Comparison of ENCODE assay signal across 25 cellular contexts in genomic region chr1:243461700-243462099, GRCh38.
A peak's percentile ranks its signal among the peaks of the same experiment; 100 is the strongest.
DNase-seq lines count a peak whose midpoint lies in the region; ATAC-seq and TF ChIP-seq lines count a peak whose summit lies in the region.
"Had no signal": no experiment of that assay in that cellular context is flagged by ENCODE, and none has a peak within 500 bp of the region (broad histone marks: within the 10 kb centered on the region; RNA-seq: fewer than 3 reads in every experiment).

No MANE protein-coding gene starts in this region.

- no peak overlapping the region for H3K9ac ChIP-seq in H9 (ENCODE audit: extremely low read depth, insufficient read length, low read length)
- no peak overlapping the region for H3K9ac ChIP-seq in endodermal cell (ENCODE audit: extremely low read depth, low read length, poor library complexity, severe bottlenecking)
- H3K9ac ChIP-seq: BLaER1 had no signal

- H3K4me1 ChIP-seq in H9 (ENCODE audit: insufficient read depth, low read length) (no peaks in the 10 kb centered on the region), endodermal cell (ENCODE audit: control insufficient read depth, insufficient read depth, low read length) (no peaks in the 10 kb centered on the region), right lobe of liver (peaks cover 0 to 46% (median 5%) of the 10 kb centered on the region in 4 donors)

- no peaks in the 10 kb centered on the region for H3K79me2 ChIP-seq in H9 (ENCODE audit: insufficient read depth, low read length)

- no peak overlapping the region for H4K8ac ChIP-seq in H9 (replicated peaks; ENCODE audit: insufficient read length, low read depth, low read length)

- H4K20me1 ChIP-seq in H9 (ENCODE audit: control insufficient read depth, insufficient read depth, insufficient read length), result no peaks in the 10 kb centered on the region
- H4K20me1 ChIP-seq: BLaER1 had no signal

- no peaks in the 10 kb centered on the region for H3K23me2 ChIP-seq in H9 (ENCODE audit: insufficient read length, low read depth, low read length, poor library complexity, severe bottlenecking)

- H3K4ac ChIP-seq in H9 (ENCODE audit: low read depth, low read length), result no peak overlapping the region

- no peak overlapping the region for H2AK5ac ChIP-seq in H9 (ENCODE audit: insufficient read length, low read length)

- peak; percentile 1 for DNase-seq in H9
- DNase-seq in endodermal cell, result peak; percentile 10
- DNase-seq in right lobe of liver, result peak in 1 of 3 donors; percentile 58
- DNase-seq in iPS-NIHi11 (ENCODE audit: low spot score), result no peak
- no peak for DNase-seq in amniotic stem cell (lab: John Stamatoyannopoulos, UW)
- no peak for DNase-seq in activated CD4-positive, alpha-beta T cell treated with anti-CD3 and anti-CD28 coated beads for 1 hour
- DNase-seq: 8988T; ACHN; BE2C; C1 segment of cervical spinal cord; CD4-positive, alpha-beta memory T cell; CD4-positive, CD25-positive, alpha-beta regulatory T cell; CD8-positive, alpha-beta memory T cell; COR-L47; DMS153; DMS53; DMS79; DND-41; EL; GDM1 had no signal

- no peak overlapping the region for H2BK12ac ChIP-seq in H9 (ENCODE audit: insufficient read length, low read depth, low read length)

- ATAC-seq in right lobe of liver (peak; percentile 42 to 78 (median 67)), HG02588 (IDR thresholded peaks at IDR 0.05; ENCODE audit: unreplicated experiment) (no peak)
- ATAC-seq: GM12878 had no signal

- no peaks in the 10 kb centered on the region for H3K9me3 ChIP-seq in H9 (ENCODE audit: control insufficient read depth, low read depth, low read length)
- no peaks in the 10 kb centered on the region for H3K9me3 ChIP-seq in endodermal cell (ENCODE audit: control insufficient read depth, low read length)
- H3K9me3 ChIP-seq in right lobe of liver, result no peaks in the 10 kb centered on the region
- H3K9me3 ChIP-seq: BE2C, BLaER1 had no signal

- no peak for TF ChIP-seq POLR2A in right lobe of liver (IDR thresholded peaks at IDR 0.05)

- H3K36me3 ChIP-seq in endodermal cell (ENCODE audit: control insufficient read depth, insufficient read depth, low read length) (no peaks in the 10 kb centered on the region), right lobe of liver (no peaks in the 10 kb centered on the region)
- H3K36me3 ChIP-seq: BE2C had no signal

- WGBS in H9 (ENCODE audit: extremely low coverage, insufficient read length, low lambda C conversion rate), result no CpG with 5 or more reads among the region's 4 CpGs
- 93 to 100% methylated on average over 1 to 4 of the region's 4 CpGs for WGBS in endodermal cell (ENCODE audit: insufficient coverage in 1 of 2, insufficient read length in 1 of 2), 2 experiments
- whole genome bisulfite sequencing in right lobe of liver (ENCODE audit: insufficient coverage, low coverage, low lambda C conversion rate, missing lambda C conversion rate), result 38% methylated on average over 4 of the region's 4 CpGs

- no peak overlapping the region for H2BK15ac ChIP-seq in H9 (ENCODE audit: low read depth, low read length)

- no peak overlapping the region for H4K5ac ChIP-seq in H9 (ENCODE audit: insufficient read length, low read depth, low read length)

- no peaks in the 10 kb centered on the region for H3K36me3 Mint-ChIP-seq in H9 (ENCODE audit: insufficient read depth in 1 of 3, low read depth in 3 of 3)
- H3K36me3 Mint-ChIP-seq in endodermal cell (ENCODE audit: low read depth), result no peaks in the 10 kb centered on the region

- H3K4me3 ChIP-seq in endodermal cell (ENCODE audit: low read length) (no peak overlapping the region), right lobe of liver (no peak overlapping the region)
- H3K4me3 ChIP-seq: BLaER1, GM12878 had no signal

- no peak overlapping the region for H3K4me2 ChIP-seq in H9 (ENCODE audit: insufficient read depth, insufficient read length, low read length)
- H3K4me2 ChIP-seq: BLaER1 had no signal

- no peaks in the 10 kb centered on the region for H3K9me3 Mint-ChIP-seq in H9
- H3K9me3 Mint-ChIP-seq in endodermal cell, result no peaks in the 10 kb centered on the region
- H3K9me3 Mint-ChIP-seq: CD4-positive, alpha-beta memory T cell; CD4-positive, CD25-positive, alpha-beta regulatory T cell; CD8-positive, alpha-beta memory T cell had no signal

- no peaks in the 10 kb centered on the region for H3K27me3 Mint-ChIP-seq in H9 (ENCODE audit: low read depth)
- H3K27me3 Mint-ChIP-seq in endodermal cell (ENCODE audit: insufficient read depth), result no peaks in the 10 kb centered on the region
- H3K27me3 Mint-ChIP-seq: CD4-positive, alpha-beta memory T cell; CD4-positive, CD25-positive, alpha-beta regulatory T cell; CD8-positive, alpha-beta memory T cell had no signal

- no peak overlapping the region for H3K56ac ChIP-seq in H9 (ENCODE audit: insufficient read length, low read depth, low read length)

- H3K27ac Mint-ChIP-seq in H9 (no peak overlapping the region), endodermal cell (no peak overlapping the region)
- H3K27ac Mint-ChIP-seq: CD14-positive monocyte; CD4-positive, alpha-beta memory T cell had no signal

- H3K14ac ChIP-seq in H9 (ENCODE audit: insufficient read depth, low read length), result no peak overlapping the region

- TF ChIP-seq CTCF in H9 (conservative IDR thresholded peaks at IDR 0.05) (no peak), endodermal cell (conservative IDR thresholded peaks at IDR 0.05) (no peak), right lobe of liver (IDR thresholded peaks at IDR 0.05) (no peak)

- no peak overlapping the region for H3K18ac ChIP-seq in H9 (ENCODE audit: insufficient read length, low read depth, low read length)

- H4K91ac ChIP-seq in H9 (ENCODE audit: insufficient read length, low read depth, low read length), result no peak overlapping the region

- no peak overlapping the region for H3T11ph ChIP-seq in H9 (ENCODE audit: low read length)

- no peaks in the 10 kb centered on the region for H3K27me3 ChIP-seq in H9 (ENCODE audit: insufficient read depth, low read length)
- H3K27me3 ChIP-seq in endodermal cell (ENCODE audit: control insufficient read depth, insufficient read depth, low read length, poor library complexity, severe bottlenecking), result no peaks in the 10 kb centered on the region
- H3K27me3 ChIP-seq in right lobe of liver, result no peaks in the 10 kb centered on the region
- H3K27me3 ChIP-seq: BE2C, BLaER1 had no signal

- no peak overlapping the region for H3K23ac ChIP-seq in H9 (ENCODE audit: insufficient read length, low read depth, low read length)

- no peak overlapping the region for H2BK120ac ChIP-seq in H9 (ENCODE audit: low read depth, low read length, poor library complexity, severe bottlenecking)

- H3K27ac ChIP-seq in H9 (ENCODE audit: insufficient read length, low read depth, low read length), result no peak overlapping the region
- H3K27ac ChIP-seq in angular gyrus (ENCODE audit: low read depth, low read length), result peak overlapping the region; percentile 9
- H3K27ac ChIP-seq in endodermal cell (ENCODE audit: low read depth, low read length), result no peak overlapping the region
- H3K27ac ChIP-seq in right lobe of liver, result peak overlapping the region; percentile 41 to 69 (median 45)
- H3K27ac ChIP-seq: BLaER1 had no signal

- no peaks in the 10 kb centered on the region for H3K79me1 ChIP-seq in H9 (ENCODE audit: insufficient read depth, low read depth, low read length, poor library complexity, severe bottlenecking)

- no peak overlapping the region for H2BK20ac ChIP-seq in H9 (ENCODE audit: low read depth, low read length, poor library complexity, severe bottlenecking)

- H3K4me3 Mint-ChIP-seq in H9 (no peak overlapping the region), endodermal cell (no peak overlapping the region)
- H3K4me3 Mint-ChIP-seq: CD14-positive monocyte; CD4-positive, alpha-beta memory T cell; CD4-positive, CD25-positive, alpha-beta regulatory T cell; CD8-positive, alpha-beta memory T cell had no signal

- no peak overlapping the region for H2AFZ ChIP-seq in H9 (ENCODE audit: low read length)

- H3K4me1 Mint-ChIP-seq in H9 (no peaks in the 10 kb centered on the region), endodermal cell (no peaks in the 10 kb centered on the region)
- H3K4me1 Mint-ChIP-seq: CD4-positive, alpha-beta memory T cell; CD8-positive, alpha-beta memory T cell had no signal

- intact Hi-C loops in right lobe of liver (cut with DNase I), result no loop called here

- H2BK5ac ChIP-seq in H9 (ENCODE audit: insufficient read length, low read length), result no peak overlapping the region

Comparison
In these comparisons a context has a peak if more than half of its experiments do, and no peak if none do; other contexts are left out.
1. DNase-seq: peak in H9 (single experiment) and endodermal cell (single experiment); none in iPS-NIHi11 (single experiment), amniotic stem cell (single experiment) and activated CD4-positive, alpha-beta T cell treated with anti-CD3 and anti-CD28 coated beads for 1 hour (single experiment).
2. H3K27ac ChIP-seq: peak in angular gyrus (single experiment) and right lobe of liver (3 of 3); none in H9 (single experiment) and endodermal cell (single experiment).